24 cellular contexts compared by ENCODE assay signal in the genomic region with DNA sequence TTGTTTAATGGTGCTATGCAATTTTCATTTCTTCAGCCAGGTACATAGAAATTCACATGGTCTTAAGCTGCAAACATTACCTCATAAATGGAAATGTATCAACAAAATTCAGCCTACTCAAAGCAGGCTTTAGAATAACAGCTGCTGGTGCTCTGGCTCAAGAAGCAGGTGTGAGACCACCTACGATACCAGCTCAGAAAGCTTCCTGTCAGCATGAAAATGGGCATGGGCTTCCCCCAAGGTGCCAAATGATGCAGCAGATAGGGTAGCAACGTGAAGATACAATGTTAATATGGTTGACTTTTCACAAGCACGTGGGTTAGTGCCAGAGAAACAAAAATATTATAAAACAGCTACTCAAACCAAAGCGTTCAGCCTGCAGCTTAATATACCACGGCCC.
"Had no signal": no experiment of that assay in that cellular context is flagged by ENCODE, and none has a peak within 500 bp of the region (broad histone marks: within the 10 kb centered on the region; RNA-seq: fewer than 3 reads in every experiment).

No MANE protein-coding gene starts in this region.

- H3K4me1 ChIP-seq: breast epithelium, Peyer's patch, SJSA1 had no signal

- H3K27me3 ChIP-seq: breast epithelium, Peyer's patch, SJSA1 had no signal

- DNase-seq: activated CD4-positive, alpha-beta T cell treated with anti-CD3 and anti-CD28 coated beads for 48 hours; activated CD4-positive, alpha-beta T cell treated with anti-CD3 and anti-CD28 coated beads, Interleukin-2, amount 50 U/mL, for 4 hours; activated CD4-positive, CD25-positive, alpha-beta regulatory T cell treated with anti-CD3 and anti-CD28 coated beads, Interleukin-2, amount 50 U/mL, for 72 hours; activated CD8-positive, alpha-beta memory T cell treated with anti-CD3 and anti-CD28 coated beads, Interleukin-2, amount 50 U/mL, for 48 hours; activated CD8-positive, alpha-beta T cell treated with anti-CD3 and anti-CD28 coated beads, Interleukin-2, amount 10 ng/mL, durations not matched to agents 7 days and 5 days; activated effector memory CD4-positive, alpha-beta T cell treated with Interleukin-2 at 50 U/mL for 16 hours; activated naive CD4-positive, alpha-beta T cell; activated T-cell treated with anti-CD3 and anti-CD28 coated beads, Interleukin-2, amount 50 U/mL, for 1 hour; aorta; caudate nucleus; KG1; NCI-H1092; NCI-H1436; NCI-H1694 treated with DMSO at 0.1 percent for 48 hours; NCI-H2029 treated with DMSO at 0.1 percent for 48 hours; NCI-H345; NCI-H510A; NCI-H526 treated with DMSO at 0.1 percent for 48 hours; Peyer's patch; Right ventricle myocardium superior had no signal

- H3K27ac ChIP-seq: breast epithelium, Peyer's patch, RWPE1, SJSA1 had no signal

- ATAC-seq: activated CD8-positive, alpha-beta T cell treated with anti-CD3 and anti-CD28 coated beads, Interleukin-2, amount 10 ng/mL, durations not matched to agents 7 days and 5 days; WTC11 had no signal

- H3K4me3 ChIP-seq: breast epithelium, Peyer's patch, SJSA1 had no signal

- H3K36me3 ChIP-seq: breast epithelium, Peyer's patch, SJSA1 had no signal

- H3K9me3 ChIP-seq: breast epithelium, Peyer's patch, SJSA1 had no signal
